21 cellular contexts compared by ENCODE assay signal in genomic region chr1:180165509-180166435, GRCh38. TPM values are rescaled to one million over a fixed set of nuclear protein-coding genes. Genes with fewer than 3 reads are reported as not detected.
DNase-seq lines count a peak whose midpoint lies in the region; TF ChIP-seq lines count a peak whose summit lies in the region.
"Had no signal": no experiment of that assay in that cellular context is flagged by ENCODE, and none has a peak within 500 bp of the region (broad histone marks: within the 10 kb centered on the region; RNA-seq: fewer than 3 reads in every experiment).

No MANE protein-coding gene starts in this region.

- TF ChIP-seq CTCF in Calu3 (IDR thresholded peaks at IDR 0.05; ENCODE audit: unreplicated experiment): no peak

- no peaks in the 10 kb centered on the region for H3K9me3 Mint-ChIP-seq in Calu3 (ENCODE audit: low read depth, unreplicated experiment)
- H3K9me3 Mint-ChIP-seq: activated T-helper 1 cell treated with anti-CD3 and anti-CD28 coated beads, Interleukin-12 subunit alpha, Interleukin-12 subunit beta, Interleukin-2, Interleukin-4 antibody, amounts not matched to agents 30 ng/mL and 10 ng/mL and 1 ng/mL, durations not matched to agents 14 hours and 24 hours and 36 hours; CD4-positive, alpha-beta memory T cell; mesothelial cell of epicardium; nephron had no signal

- H3K4me3 Mint-ChIP-seq in Calu3 (ENCODE audit: low read depth, unreplicated experiment): no peak overlapping the region
- H3K4me3 Mint-ChIP-seq: activated CD8-positive, alpha-beta memory T cell treated with anti-CD3 and anti-CD28 coated beads, Interleukin-2, amount 10 ng/mL, durations not matched to agents 7 days and 5 days; activated T-helper 1 cell treated with anti-CD3 and anti-CD28 coated beads, Interleukin-12 subunit alpha, Interleukin-12 subunit beta, Interleukin-2, Interleukin-4 antibody, amounts not matched to agents 30 ng/mL and 10 ng/mL and 1 ng/mL, durations not matched to agents 14 hours and 24 hours and 36 hours; CD4-positive, alpha-beta memory T cell; mesothelial cell of epicardium; nephron had no signal

- intact Hi-C loops in Calu3 (cut with micrococcal nuclease; ENCODE audit: unreplicated experiment): loop anchor here (10.0 kb wide), 1 partner anchor 211 kb away; the partner anchor contains the start of gene CEP350

- CTCF ChIA-PET in Calu3 (lab: Charles Lee): no interaction called here

- DNase-seq in Calu3 (no peak), NCI-H82 (lab: John Stamatoyannopoulos, UW) (peak; percentile 67), epithelial cell of prostate (ENCODE audit: low read depth, low spot score) (no peak), pons (ENCODE audit: low spot score) (peak; percentile 38), kidney glomerular epithelial cell (lab: John Stamatoyannopoulos, UW) (no peak), NCI-H1436 treated with DMSO at 0.1 percent for 48 hours (lab: John Stamatoyannopoulos, UW) (no peak), NCI-H1436 (lab: John Stamatoyannopoulos, UW) (no peak), NCI-H1048 (lab: John Stamatoyannopoulos, UW) (no peak)
- DNase-seq: activated CD4-positive, alpha-beta T cell treated with anti-CD3 and anti-CD28 coated beads for 48 hours; activated CD8-positive, alpha-beta memory T cell treated with anti-CD3 and anti-CD28 coated beads, Interleukin-2, amount 10 ng/mL, durations not matched to agents 7 days and 5 days; CD4-positive, alpha-beta memory T cell; MM.1S; NCI-H2171 treated with DMSO at 0.1 percent for 48 hours; SHP77; stimulated activated CD4-positive, alpha-beta T cell treated with anti-CD3 and anti-CD28 coated beads, Interleukin-2, amount 100 ng/mL, for 48 hours; stimulated activated naive CD4-positive, alpha-beta T cell treated with Interleukin-2 at 50 U/mL for 16 hours; SW 1271; thyroid gland had no signal

- H3K27ac ChIP-seq in epithelial cell of prostate: peak overlapping the region; percentile 79

- peak overlapping the region; percentile 7 for H3K27ac Mint-ChIP-seq in Calu3 (ENCODE audit: unreplicated experiment)
- H3K27ac Mint-ChIP-seq: activated CD8-positive, alpha-beta memory T cell treated with anti-CD3 and anti-CD28 coated beads, Interleukin-2, amount 10 ng/mL, durations not matched to agents 7 days and 5 days; activated T-helper 1 cell treated with anti-CD3 and anti-CD28 coated beads, Interleukin-12 subunit alpha, Interleukin-12 subunit beta, Interleukin-2, Interleukin-4 antibody, amounts not matched to agents 30 ng/mL and 10 ng/mL and 1 ng/mL, durations not matched to agents 14 hours and 24 hours and 36 hours; mesothelial cell of epicardium; nephron had no signal

- H3K36me3 Mint-ChIP-seq in Calu3 (ENCODE audit: insufficient read depth, unreplicated experiment): peaks cover 31% of the 10 kb centered on the region
- H3K36me3 Mint-ChIP-seq: activated CD8-positive, alpha-beta memory T cell treated with anti-CD3 and anti-CD28 coated beads, Interleukin-2, amount 10 ng/mL, durations not matched to agents 7 days and 5 days had no signal

- no TSS peak for BruUV-seq in Calu3 (replicated peaks; lab: Mats Ljungman, UMichigan)

- no peaks in the 10 kb centered on the region for H3K27me3 Mint-ChIP-seq in Calu3 (ENCODE audit: unreplicated experiment)
- H3K27me3 Mint-ChIP-seq: activated CD8-positive, alpha-beta memory T cell treated with anti-CD3 and anti-CD28 coated beads, Interleukin-2, amount 10 ng/mL, durations not matched to agents 7 days and 5 days; CD4-positive, alpha-beta memory T cell had no signal

- peaks cover 83% of the 10 kb centered on the region for H3K4me1 Mint-ChIP-seq in Calu3 (ENCODE audit: low read depth, unreplicated experiment)

RNA-seq across cellular contexts. Expression of gene QSOX1, which starts 11.1 kb away (rescaled TPM):
- total RNA-seq in Calu3 (2022): 462 and 505 TPM in 2 replicates

Comparison
In these comparisons a context has a peak if more than half of its experiments do, and no peak if none do; other contexts are left out.
1. DNase-seq: peak in NCI-H82 (single experiment) and pons (single experiment); none in Calu3 (single experiment), epithelial cell of prostate (single experiment), kidney glomerular epithelial cell (single experiment), NCI-H1436 treated with DMSO at 0.1 percent for 48 hours (single experiment), NCI-H1436 (single experiment) and NCI-H1048 (single experiment).